10 cellular contexts compared by ENCODE assay signal in genomic region chr18:69845588-69846506, GRCh38.
A peak's percentile ranks its signal among the peaks of the same experiment; 100 is the strongest.
DNase-seq lines count a peak whose midpoint lies in the region; ATAC-seq and TF ChIP-seq lines count a peak whose summit lies in the region.
"Had no signal": no experiment of that assay in that cellular context is flagged by ENCODE, and none has a peak within 500 bp of the region (broad histone marks: within the 10 kb centered on the region; RNA-seq: fewer than 3 reads in every experiment).

No MANE protein-coding gene starts in this region.

- H3K27ac Mint-ChIP-seq in activated naive CD8-positive, alpha-beta T cell treated with anti-CD3 and anti-CD28 coated beads, Interleukin-2, amount 10 ng/mL, durations not matched to agents 7 days and 5 days = no peak overlapping the region
- no peak overlapping the region for H3K27ac Mint-ChIP-seq in activated naive CD8-positive, alpha-beta T cell treated with anti-CD3 and anti-CD28 coated beads for 36 hours

- peaks cover 0 to 7% (median 2%) of the 10 kb centered on the region in 4 donors for H3K4me1 ChIP-seq in transverse colon

- H3K36me3 Mint-ChIP-seq in activated naive CD8-positive, alpha-beta T cell treated with anti-CD3 and anti-CD28 coated beads, Interleukin-2, amount 10 ng/mL, durations not matched to agents 7 days and 5 days = no peaks in the 10 kb centered on the region
- no peaks in the 10 kb centered on the region for H3K36me3 Mint-ChIP-seq in activated naive CD8-positive, alpha-beta T cell treated with anti-CD3 and anti-CD28 coated beads for 36 hours

- peak in 1 of 5 experiments; percentile 8 for TF ChIP-seq CTCF in transverse colon (IDR thresholded peaks at IDR 0.05)
- TF ChIP-seq CTCF in omental fat pad (IDR thresholded peaks at IDR 0.05) = no peak

- no peak overlapping the region for H3K4me3 ChIP-seq in transverse colon
- H3K4me3 ChIP-seq: dorsolateral prefrontal cortex had no signal

- in situ Hi-C loops in transverse colon (cut with MboI; ENCODE audit: low pct_ligation_motif_present in 1 of 4, low pct_unique_long_range_greater_than_20kb in 1 of 4, low sequenced_read_pairs in 3 of 4) = no loop called here

- no peak for TF ChIP-seq EP300 in transverse colon (IDR thresholded peaks at IDR 0.05; ENCODE audit: low read depth)

- DNase-seq in activated naive CD8-positive, alpha-beta T cell treated with anti-CD3 and anti-CD28 coated beads, Interleukin-2, amount 10 ng/mL, durations not matched to agents 7 days and 5 days = no peak
- DNase-seq in activated naive CD8-positive, alpha-beta T cell treated with anti-CD3 and anti-CD28 coated beads for 36 hours = no peak
- DNase-seq in NCI-H2196 (lab: John Stamatoyannopoulos, UW; ENCODE audit: unreplicated experiment) (peak; percentile 81), cerebellum (ENCODE audit: low spot score) (peak; percentile 45), transverse colon (peak; percentile 12), omental fat pad (ENCODE audit: low spot score) (no peak), NCI-H1694 (lab: John Stamatoyannopoulos, UW) (no peak), hypothalamus (lab: John Stamatoyannopoulos, UW) (no peak)
- DNase-seq: HCEC 1CT had no signal

- intact Hi-C loops in transverse colon (cut with DNase I; ENCODE audit: low total_unique reads) = no loop called here

- WGBS in transverse colon (ENCODE audit: low coverage in 1 of 2), 2 donors = 39 to 47% methylated on average over 3 to 8 of the region's 8 CpGs

- TF ChIP-seq POLR2A in transverse colon (IDR thresholded peaks at IDR 0.05) = no peak

- ATAC-seq in activated naive CD8-positive, alpha-beta T cell treated with anti-CD3 and anti-CD28 coated beads, Interleukin-2, amount 10 ng/mL, durations not matched to agents 7 days and 5 days (ENCODE audit: low read depth) = peak; percentile 39
- no peak for ATAC-seq in omental fat pad (ENCODE audit: low FRiP score)

- H3K4me3 Mint-ChIP-seq in activated naive CD8-positive, alpha-beta T cell treated with anti-CD3 and anti-CD28 coated beads, Interleukin-2, amount 10 ng/mL, durations not matched to agents 7 days and 5 days = no peak overlapping the region
- H3K4me3 Mint-ChIP-seq in activated naive CD8-positive, alpha-beta T cell treated with anti-CD3 and anti-CD28 coated beads for 36 hours = no peak overlapping the region

- no peaks in the 10 kb centered on the region for H3K36me3 ChIP-seq in transverse colon

- POLR2A ChIA-PET in activated naive CD8-positive, alpha-beta T cell treated with anti-CD3 and anti-CD28 coated beads, Interleukin-2, amount 10 ng/mL, durations not matched to agents 7 days and 5 days (lab: Charles Lee) = no interaction called here

- H3K27me3 ChIP-seq in transverse colon = no peaks in the 10 kb centered on the region
- H3K27me3 ChIP-seq: dorsolateral prefrontal cortex had no signal

- H3K9me3 Mint-ChIP-seq in activated naive CD8-positive, alpha-beta T cell treated with anti-CD3 and anti-CD28 coated beads, Interleukin-2, amount 10 ng/mL, durations not matched to agents 7 days and 5 days = no peaks in the 10 kb centered on the region
- no peaks in the 10 kb centered on the region for H3K9me3 Mint-ChIP-seq in activated naive CD8-positive, alpha-beta T cell treated with anti-CD3 and anti-CD28 coated beads for 36 hours

- no peaks in the 10 kb centered on the region for H3K9me3 ChIP-seq in transverse colon

- H3K27me3 Mint-ChIP-seq in activated naive CD8-positive, alpha-beta T cell treated with anti-CD3 and anti-CD28 coated beads, Interleukin-2, amount 10 ng/mL, durations not matched to agents 7 days and 5 days = no peaks in the 10 kb centered on the region
- H3K27me3 Mint-ChIP-seq in activated naive CD8-positive, alpha-beta T cell treated with anti-CD3 and anti-CD28 coated beads for 36 hours = no peaks in the 10 kb centered on the region

- H3K27ac ChIP-seq in transverse colon = peak overlapping the region in 1 of 4 donors; percentile 12
- H3K27ac ChIP-seq: dorsolateral prefrontal cortex had no signal

- no peaks in the 10 kb centered on the region for H3K4me1 Mint-ChIP-seq in activated naive CD8-positive, alpha-beta T cell treated with anti-CD3 and anti-CD28 coated beads, Interleukin-2, amount 10 ng/mL, durations not matched to agents 7 days and 5 days
- H3K4me1 Mint-ChIP-seq in activated naive CD8-positive, alpha-beta T cell treated with anti-CD3 and anti-CD28 coated beads for 36 hours = no peaks in the 10 kb centered on the region

Comparison
In these comparisons a context has a peak if more than half of its experiments do, and no peak if none do; other contexts are left out.
1. DNase-seq: peak in NCI-H2196 (single experiment), cerebellum (single experiment) and transverse colon (single experiment); none in activated naive CD8-positive, alpha-beta T cell treated with anti-CD3 and anti-CD28 coated beads, Interleukin-2, amount 10 ng/mL, durations not matched to agents 7 days and 5 days (single experiment), activated naive CD8-positive, alpha-beta T cell treated with anti-CD3 and anti-CD28 coated beads for 36 hours (single experiment), omental fat pad (single experiment), NCI-H1694 (single experiment) and hypothalamus (0 of 51).